In genomic region chr9:4490705-4491620, GRCh38 we compare ENCODE assay signal across 8 cellular contexts. TPM values are rescaled to one million over a fixed set of nuclear protein-coding genes. Genes with fewer than 3 reads are reported as not detected.
A peak's percentile ranks its signal among the peaks of the same experiment; 100 is the strongest.
DNase-seq lines count a peak whose midpoint lies in the region; ATAC-seq and TF ChIP-seq lines count a peak whose summit lies in the region.

No MANE protein-coding gene starts in this region.

- H3K4me3 ChIP-seq in prostate gland: peak overlapping the region; percentile 49 to 70

- peak overlapping the region; percentile 66 to 76 for H3K27ac ChIP-seq in prostate gland

- H3K36me3 Mint-ChIP-seq in WTC11: no peaks in the 10 kb centered on the region
- no peaks in the 10 kb centered on the region for H3K36me3 Mint-ChIP-seq in glutamatergic neuron (ENCODE audit: unreplicated experiment)

- TF ChIP-seq CTCF in WTC11 (IDR thresholded peaks at IDR 0.05) (no peak), glutamatergic neuron (IDR thresholded peaks at IDR 0.05; ENCODE audit: partially characterized antibody, unreplicated experiment) (no peak), prostate gland (IDR thresholded peaks at IDR 0.05) (no peak)

- intact Hi-C loops in prostate gland (cut with DNase I): loop anchor here (5.0 kb wide), 2 partner anchors 56 to 111 kb away; no protein-coding TSS in a partner anchor

- ATAC-seq in HG02759 (IDR thresholded peaks at IDR 0.05; ENCODE audit: unreplicated experiment): peak; percentile 28
- ATAC-seq in WTC11: peak; percentile 6

- under 1% methylated on average over 49 of the region's 52 CpGs for WGBS in prostate gland

- H3K4me1 Mint-ChIP-seq in WTC11: peaks cover 46% of the 10 kb centered on the region
- H3K4me1 Mint-ChIP-seq in glutamatergic neuron (ENCODE audit: low read depth, unreplicated experiment): no peaks in the 10 kb centered on the region

- CTCF ChIA-PET in WTC11 (lab: Charles Lee): interaction anchor here (0.6 to 2.7 kb wide), 9 partner anchors 17 to 373 kb away, joined by 3 to 41 read pairs (median 4); partner anchors contain the start of gene PLPP6

- H3K27me3 Mint-ChIP-seq in WTC11 (ENCODE audit: low read depth): peaks cover 30% of the 10 kb centered on the region
- peaks cover 14% of the 10 kb centered on the region for H3K27me3 Mint-ChIP-seq in glutamatergic neuron (ENCODE audit: unreplicated experiment)

- no peak for TF ChIP-seq POLR2A in prostate gland (IDR thresholded peaks at IDR 0.05)

- H3K4me3 Mint-ChIP-seq in WTC11 (peak overlapping the region; percentile 95), glutamatergic neuron (ENCODE audit: unreplicated experiment) (peak overlapping the region; percentile 89)

- no peaks in the 10 kb centered on the region for H3K36me3 ChIP-seq in prostate gland

- H3K9me3 Mint-ChIP-seq in WTC11: no peaks in the 10 kb centered on the region
- peaks cover 3% of the 10 kb centered on the region for H3K9me3 Mint-ChIP-seq in glutamatergic neuron (ENCODE audit: unreplicated experiment)

- H3K27ac Mint-ChIP-seq in WTC11 (peak overlapping the region; percentile 95), glutamatergic neuron (ENCODE audit: unreplicated experiment) (no peak overlapping the region)

- no peaks in the 10 kb centered on the region for H3K9me3 ChIP-seq in prostate gland

- peak; percentile 40 for DNase-seq in NCI-H748 (lab: John Stamatoyannopoulos, UW; ENCODE audit: unreplicated experiment)
- no peak for DNase-seq in NCI-H748 treated with DMSO at 0.1 percent for 48 hours (lab: John Stamatoyannopoulos, UW)
- DNase-seq in WTC11 (ENCODE audit: low spot score): peak; percentile 18
- DNase-seq in glutamatergic neuron: no peak
- DNase-seq in prostate gland (ENCODE audit: low spot score): no peak
- DNase-seq in SIG-M5 treated with dmso at 0.1 percent for 504 hours (lab: John Stamatoyannopoulos, UW; ENCODE audit: unreplicated experiment): no peak
- no peak for DNase-seq in SW 1271 (lab: John Stamatoyannopoulos, UW)

- POLR2A ChIA-PET in WTC11 (lab: Charles Lee): interaction anchor here (0.5 to 1.7 kb wide), 5 partner anchors 24 to 1992 kb away, joined by 3 to 12 read pairs (median 4); partner anchors contain the start of genes AK3 and CDC37L1

- H3K27me3 ChIP-seq in prostate gland (replicated peaks; ENCODE audit: insufficient read depth): no peaks in the 10 kb centered on the region

- no peaks in the 10 kb centered on the region for H3K4me1 ChIP-seq in prostate gland (replicated peaks)

TF ChIP-seq in WTC11, 78 proteins besides CTCF, POLR2A, EP300 and RAD21:
- TF ChIP-seq HMGA2 (CRISPR knock-in tag; IDR thresholded peaks at IDR 0.05): no peak
- TF ChIP-seq ARID4B (CRISPR knock-in tag; IDR thresholded peaks at IDR 0.05; ENCODE audit: borderline replicate concordance): peak; percentile 55
- 0 out of 2 replicates have a peak, but pooled peaks have one; percentile 39 for TF ChIP-seq MAX (CRISPR knock-in tag; IDR thresholded peaks at IDR 0.05)
- TF ChIP-seq TP53 (CRISPR knock-in tag; IDR thresholded peaks at IDR 0.05): no peak
- TF ChIP-seq ZNF532 (CRISPR knock-in tag; IDR thresholded peaks at IDR 0.05; ENCODE audit: borderline replicate concordance): no peak
- TF ChIP-seq ZNF416 (CRISPR knock-in tag; IDR thresholded peaks at IDR 0.05): no peak
- TF ChIP-seq TCF7 (CRISPR knock-in tag; IDR thresholded peaks at IDR 0.05; ENCODE audit: low read depth): no peak
- no peak for TF ChIP-seq ZBTB21 (CRISPR knock-in tag; IDR thresholded peaks at IDR 0.05; ENCODE audit: borderline replicate concordance)
- TF ChIP-seq PRRX2 (CRISPR knock-in tag; IDR thresholded peaks at IDR 0.05): peak; percentile 25; the same call in 1 of the 2 replicates
- TF ChIP-seq ZNF423 (CRISPR knock-in tag; IDR thresholded peaks at IDR 0.05): peak; percentile 9; the same call in 1 of the 2 replicates
- TF ChIP-seq HMGXB4 (CRISPR knock-in tag; IDR thresholded peaks at IDR 0.05): 0 out of 2 replicates have a peak, but pooled peaks have one; percentile 41
- TF ChIP-seq GABPB1 (CRISPR knock-in tag; IDR thresholded peaks at IDR 0.05): no peak

RNA-seq across cellular contexts. Expression of gene SLC1A1, which starts 0.7 kb away (rescaled TPM):
- total RNA-seq in WTC11 (2021): 7.0 to 8.5 TPM (median 7.1 TPM) in 3 replicates
- total RNA-seq in glutamatergic neuron (ENCODE audit: unreplicated experiment): 0.10 TPM
- total RNA-seq in prostate gland: 10 to 100 TPM in 1 of 2 donors, 1 to 10 TPM in 1; 2.9 to 13.1 TPM

Comparison
In these comparisons a context has a peak if more than half of its experiments do, and no peak if none do; other contexts are left out.
1. DNase-seq: peak in NCI-H748 (single experiment) and WTC11 (single experiment); none in NCI-H748 treated with DMSO at 0.1 percent for 48 hours (single experiment), glutamatergic neuron (single experiment), prostate gland (single experiment), SIG-M5 treated with dmso at 0.1 percent for 504 hours (single experiment) and SW 1271 (0 of 2).